1 cellular context compared by ENCODE assay signal in genomic region chr1:157233131-157233530, GRCh38.
TF ChIP-seq lines count a peak whose summit lies in the region.

No MANE protein-coding gene starts in this region.

TF ChIP-seq in GM12878, 131 proteins besides CTCF, POLR2A, EP300 and RAD21 (continued from another document):
- TF ChIP-seq ZNF384 (IDR thresholded peaks at IDR 0.05; ENCODE audit: borderline replicate concordance, low read depth, low read length): peak; percentile 86
- peak; percentile 60; the same call in 1 of the 2 replicates for TF ChIP-seq MTA2 (IDR thresholded peaks at IDR 0.05; ENCODE audit: low read depth)
- TF ChIP-seq IKZF2 (IDR thresholded peaks at IDR 0.05): peak in 1 of 2 experiments; percentile 25; a peak in 1 of 4 replicates
- TF ChIP-seq SMAD1 (IDR thresholded peaks at IDR 0.05; ENCODE audit: low read depth, partially characterized antibody): no peak
- TF ChIP-seq ATF7 (IDR thresholded peaks at IDR 0.05; ENCODE audit: low read depth): peak; percentile 41; the same call in 1 of the 2 replicates
TF ChIP-seq in GM12878: peak in this region for 5.
